Comparison of ENCODE assay signal across 20 cellular contexts in genomic region chr16:46918400-46918799, GRCh38. TPM values are rescaled to one million over a fixed set of nuclear protein-coding genes. Genes with fewer than 3 reads are reported as not detected.
DNase-seq lines count a peak whose midpoint lies in the region; FAIRE-seq and TF ChIP-seq lines count a peak whose summit lies in the region.
"Had no signal": no experiment of that assay in that cellular context is flagged by ENCODE, and none has a peak within 500 bp of the region (broad histone marks: within the 10 kb centered on the region; RNA-seq: fewer than 3 reads in every experiment).

No MANE protein-coding gene starts in this region.

- H3K27me3 Mint-ChIP-seq in neural progenitor cell (ENCODE audit: insufficient read depth, low read depth) = peaks cover 7% of the 10 kb centered on the region
- H3K27me3 Mint-ChIP-seq: activated CD4-positive, alpha-beta T cell treated with anti-CD3 and anti-CD28 coated beads, Interleukin-2, amount 10 ng/mL, durations not matched to agents 7 days and 5 days had no signal

- H4K20me1 ChIP-seq in Karpas-422 (ENCODE audit: insufficient read depth, low read depth, low read length) = no peaks in the 10 kb centered on the region
- H4K20me1 ChIP-seq in neural progenitor cell (ENCODE audit: low read depth) = peaks cover 11% of the 10 kb centered on the region
- H4K20me1 ChIP-seq in smooth muscle cell (ENCODE audit: low read depth) = peaks cover 18% of the 10 kb centered on the region

- H3K9me2 ChIP-seq in Karpas-422 (replicated peaks; ENCODE audit: insufficient read depth, low read length) = no peaks in the 10 kb centered on the region

- H3K79me2 ChIP-seq in Karpas-422 (ENCODE audit: low read length) (no peaks in the 10 kb centered on the region), neural progenitor cell (ENCODE audit: low read depth) (no peaks in the 10 kb centered on the region), smooth muscle cell (ENCODE audit: low read depth) (no peaks in the 10 kb centered on the region)

- H3F3A ChIP-seq in neural progenitor cell (ENCODE audit: low read depth) = peaks cover 17% of the 10 kb centered on the region
- H3F3A ChIP-seq in smooth muscle cell (ENCODE audit: low read depth) = no peaks in the 10 kb centered on the region

- no peaks in the 10 kb centered on the region for H3K9me3 ChIP-seq in Karpas-422 (ENCODE audit: low read length)
- no peaks in the 10 kb centered on the region for H3K9me3 ChIP-seq in neural progenitor cell (ENCODE audit: low read depth)
- H3K9me3 ChIP-seq in smooth muscle cell (replicated peaks; ENCODE audit: low read depth) = no peaks in the 10 kb centered on the region
- H3K9me3 ChIP-seq: breast epithelium, Caco-2 had no signal

- no peak for TF ChIP-seq CTCF in neural progenitor cell (IDR thresholded peaks at IDR 0.05)
- no peak for TF ChIP-seq CTCF in smooth muscle cell (IDR thresholded peaks at IDR 0.05; ENCODE audit: borderline replicate concordance, insufficient read depth, poor library complexity, severe bottlenecking)

- peaks cover 11% of the 10 kb centered on the region for H3K4me1 Mint-ChIP-seq in neural progenitor cell
- H3K4me1 Mint-ChIP-seq: activated CD4-positive, alpha-beta T cell treated with anti-CD3 and anti-CD28 coated beads, Interleukin-2, amount 10 ng/mL, durations not matched to agents 7 days and 5 days had no signal

- 95% methylated on average over 11 of the region's 11 CpGs for WGBS in smooth muscle cell (ENCODE audit: low lambda C conversion rate)

- H3K36me3 ChIP-seq in Karpas-422 (ENCODE audit: insufficient read depth, low read length) (peaks cover 29% of the 10 kb centered on the region), neural progenitor cell (no peaks in the 10 kb centered on the region), smooth muscle cell (ENCODE audit: low read depth) (no peaks in the 10 kb centered on the region)
- H3K36me3 ChIP-seq: breast epithelium had no signal

- no peak overlapping the region for H2AFZ ChIP-seq in Karpas-422 (ENCODE audit: low read length)
- H2AFZ ChIP-seq in neural progenitor cell (replicated peaks) = no peak overlapping the region
- no peak overlapping the region for H2AFZ ChIP-seq in smooth muscle cell (ENCODE audit: low read depth)

- peaks cover 45% of the 10 kb centered on the region for H3K36me3 Mint-ChIP-seq in neural progenitor cell

- H3K4me3 ChIP-seq in Karpas-422 (ENCODE audit: low read length) (peak overlapping the region; percentile 31; the same call in 1 of the 2 replicates), neural progenitor cell (no peak overlapping the region), smooth muscle cell (no peak overlapping the region)
- H3K4me3 ChIP-seq: breast epithelium, lung had no signal

- H3K4me1 ChIP-seq in Karpas-422 (ENCODE audit: low read length) = peaks cover 80% of the 10 kb centered on the region
- H3K4me1 ChIP-seq in neural progenitor cell = peaks cover 10% of the 10 kb centered on the region
- H3K4me1 ChIP-seq in smooth muscle cell (ENCODE audit: low read depth) = no peaks in the 10 kb centered on the region

- no peak overlapping the region for H3K27ac Mint-ChIP-seq in neural progenitor cell

- FAIRE-seq in frontal cortex (lab: Jason Lieb, UNC) = no peak
- FAIRE-seq: islet of Langerhans, TTC549 had no signal

- H3K4me2 ChIP-seq in Karpas-422 (ENCODE audit: low read depth, low read length, poor library complexity, severe bottlenecking) = peak overlapping the region; percentile 54
- peak overlapping the region; percentile 32 for H3K4me2 ChIP-seq in neural progenitor cell
- H3K4me2 ChIP-seq in smooth muscle cell = no peak overlapping the region

- H3K9me3 Mint-ChIP-seq in neural progenitor cell = no peaks in the 10 kb centered on the region
- H3K9me3 Mint-ChIP-seq: activated CD4-positive, alpha-beta T cell treated with anti-CD3 and anti-CD28 coated beads, Interleukin-2, amount 10 ng/mL, durations not matched to agents 7 days and 5 days had no signal

- H3K27me3 ChIP-seq in Karpas-422 (ENCODE audit: low read length) = no peaks in the 10 kb centered on the region
- H3K27me3 ChIP-seq in neural progenitor cell = no peaks in the 10 kb centered on the region
- H3K27me3 ChIP-seq in smooth muscle cell (ENCODE audit: low read depth) = no peaks in the 10 kb centered on the region
- H3K27me3 ChIP-seq: breast epithelium had no signal

- DNase-seq in Karpas-422 (no peak), neural progenitor cell (ENCODE audit: low spot score) (no peak), MV-4-11 (lab: John Stamatoyannopoulos, UW) (no peak), SKM-1 treated with dmso at 0.1 percent for 144 hours (lab: John Stamatoyannopoulos, UW; ENCODE audit: unreplicated experiment) (no peak), frontal cortex (ENCODE audit: low spot score in 2 of 2) (no peak), smooth muscle cell (lab: John Stamatoyannopoulos, UW; ENCODE audit: unreplicated experiment) (no peak)
- DNase-seq: activated CD4-positive, alpha-beta T cell treated with anti-CD3 and anti-CD28 coated beads, Interleukin-2, amount 10 ng/mL, durations not matched to agents 7 days and 5 days; activated CD8-positive, alpha-beta memory T cell treated with anti-CD3 and anti-CD28 coated beads, Interleukin-2, amount 50 U/mL, for 48 hours; activated effector memory CD4-positive, alpha-beta T cell treated with Interleukin-2 at 50 U/mL for 16 hours; dermis blood vessel endothelial cell; foreskin fibroblast; hypothalamus; NCI-H524 treated with DMSO at 0.1 percent for 48 hours; SW 1271 had no signal

- H3K4me3 Mint-ChIP-seq in neural progenitor cell = no peak overlapping the region
- H3K4me3 Mint-ChIP-seq: activated CD4-positive, alpha-beta T cell treated with anti-CD3 and anti-CD28 coated beads, Interleukin-2, amount 10 ng/mL, durations not matched to agents 7 days and 5 days had no signal

- peak overlapping the region; percentile 98 for H3K27ac ChIP-seq in Karpas-422 (ENCODE audit: low read length)
- peak overlapping the region; percentile 79 for H3K27ac ChIP-seq in cingulate gyrus (ENCODE audit: low read depth, low read length)
- H3K27ac ChIP-seq in neural progenitor cell = peak overlapping the region; percentile 87
- H3K27ac ChIP-seq in smooth muscle cell (ENCODE audit: low read depth) = no peak overlapping the region
- H3K27ac ChIP-seq: breast epithelium had no signal

- H3K9ac ChIP-seq in Karpas-422 (ENCODE audit: low read length) (peak overlapping the region; percentile 65), neural progenitor cell (no peak overlapping the region), smooth muscle cell (ENCODE audit: low read depth) (no peak overlapping the region)

RNA-seq across cellular contexts. Expression of gene GPT2, which starts 34.2 kb away (rescaled TPM):
- total RNA-seq in Karpas-422 (2014; rRNA removed; shearing (Covaris generic); ENCODE audit: low replicate concordance) = 42.6 and 57.5 TPM in 2 replicates
- 21.6 and 37.7 TPM in 2 replicates for total RNA-seq in neural progenitor cell (ENCODE audit: low replicate concordance)
- 19.6 TPM for total RNA-seq in frontal cortex
- 16.9 and 21.4 TPM in 2 replicates for total RNA-seq in smooth muscle cell
- 26.9 and 29.3 TPM in 2 replicates for polyA plus RNA-seq in smooth muscle cell

RNA-seq across cellular contexts. Expression of gene DNAJA2, which starts 55.1 kb away (rescaled TPM):
- total RNA-seq in Karpas-422 (2014; rRNA removed; shearing (Covaris generic); ENCODE audit: low replicate concordance) = 61.7 and 81.0 TPM in 2 replicates
- total RNA-seq in neural progenitor cell (ENCODE audit: low replicate concordance) (70.1 and 113 TPM in 2 replicates), frontal cortex (128 TPM), smooth muscle cell (36.4 and 51.5 TPM in 2 replicates)
- 49.3 and 52.2 TPM in 2 replicates for polyA plus RNA-seq in smooth muscle cell
